In the genomic region with DNA sequence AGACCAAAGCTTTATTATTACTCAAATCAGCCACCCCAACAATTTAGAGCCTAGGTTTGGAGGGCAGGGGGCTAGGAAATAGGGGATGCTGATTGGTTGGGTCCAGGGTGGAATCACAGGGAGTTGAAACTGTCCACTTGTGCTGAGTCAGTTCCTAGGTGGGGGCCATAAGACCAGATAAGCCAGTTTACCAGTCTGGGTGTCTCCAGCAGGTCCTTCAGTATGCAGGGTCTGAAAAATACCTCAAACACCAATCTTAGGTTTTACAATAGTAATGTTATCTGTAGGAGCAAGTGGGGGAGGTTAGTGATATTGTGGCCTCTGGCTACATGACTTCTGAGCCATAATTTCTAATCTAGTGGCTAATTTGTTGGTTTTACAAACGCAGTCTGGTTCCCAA, we compare ENCODE assay signal across 18 cellular contexts.
"Had no signal": no experiment of that assay in that cellular context is flagged by ENCODE, and none has a peak within 500 bp of the region (broad histone marks: within the 10 kb centered on the region; RNA-seq: fewer than 3 reads in every experiment).

No MANE protein-coding gene starts in this region.

- H3K36me3 ChIP-seq: pancreas had no signal

- H3K9me3 Mint-ChIP-seq: activated naive CD4-positive, alpha-beta T cell treated with anti-CD3 and anti-CD28 coated beads for 36 hours; activated T-helper 1 cell treated with anti-CD3 and anti-CD28 coated beads, Interleukin-12 subunit alpha, Interleukin-12 subunit beta, Interleukin-2, Interleukin-4 antibody, amounts not matched to agents 30 ng/mL and 10 ng/mL and 1 ng/mL, durations not matched to agents 14 hours and 24 hours and 36 hours; brain; dendritic cell treated with granulocyte-macrophage colony-stimulating factor and Interleukin-4, amounts not matched to agents 40 ng/mL and 50 ng/mL, for 4 days; neural crest cell; T-helper 2 cell treated with Interferon-gamma antibody and Interleukin-4, amounts not matched to agents 5 μg/mL and 100 μg/mL, for 36 hours had no signal

- H3K4me1 ChIP-seq: foreskin keratinocyte had no signal

- H3K27me3 Mint-ChIP-seq: brain; dendritic cell treated with granulocyte-macrophage colony-stimulating factor and Interleukin-4, amounts not matched to agents 40 ng/mL and 50 ng/mL, for 4 days had no signal

- H3K27ac Mint-ChIP-seq: activated naive CD4-positive, alpha-beta T cell treated with anti-CD3 and anti-CD28 coated beads for 36 hours; activated T-helper 1 cell treated with anti-CD3 and anti-CD28 coated beads, Interleukin-12 subunit alpha, Interleukin-12 subunit beta, Interleukin-2, Interleukin-4 antibody, amounts not matched to agents 30 ng/mL and 10 ng/mL and 1 ng/mL, durations not matched to agents 14 hours and 24 hours and 36 hours; dendritic cell treated with granulocyte-macrophage colony-stimulating factor and Interleukin-4, amounts not matched to agents 40 ng/mL and 50 ng/mL, for 4 days; T-helper 2 cell treated with Interferon-gamma antibody and Interleukin-4, amounts not matched to agents 5 μg/mL and 100 μg/mL, for 36 hours had no signal

- H3K4me1 Mint-ChIP-seq: neural crest cell had no signal

- H3K9me3 ChIP-seq: pancreas, stomach had no signal

- H3K27me3 ChIP-seq: foreskin keratinocyte, pancreas, stomach had no signal

- DNase-seq: activated CD8-positive, alpha-beta memory T cell treated with anti-CD3 and anti-CD28 coated beads, Interleukin-2, amount 50 U/mL, for 48 hours; activated naive CD4-positive, alpha-beta T cell treated with anti-CD3 and anti-CD28 coated beads for 36 hours; amygdala; cerebellar nuclear complex; foreskin keratinocyte; mammary epithelial cell; pancreas; retina; stimulated activated CD4-positive, alpha-beta T cell treated with anti-CD3 and anti-CD28 coated beads, Interleukin-15, amount 100 ng/mL, for 24 hours; stimulated activated CD4-positive, alpha-beta T cell treated with anti-CD3 and anti-CD28 coated beads, Interleukin-4, amount 100 ng/mL, for 24 hours; stomach; SW 1271 had no signal

- ATAC-seq: activated CD4-positive, CD25-positive, alpha-beta regulatory T cell treated with anti-CD3 and anti-CD28 coated beads, Interleukin-2, amount 50 U/mL, for 24 hours; foreskin keratinocyte had no signal

- H3K27ac ChIP-seq: foreskin keratinocyte had no signal

- H3K4me3 Mint-ChIP-seq: activated naive CD4-positive, alpha-beta T cell treated with anti-CD3 and anti-CD28 coated beads for 36 hours; activated T-helper 1 cell treated with anti-CD3 and anti-CD28 coated beads, Interleukin-12 subunit alpha, Interleukin-12 subunit beta, Interleukin-2, Interleukin-4 antibody, amounts not matched to agents 30 ng/mL and 10 ng/mL and 1 ng/mL, durations not matched to agents 14 hours and 24 hours and 36 hours; brain; dendritic cell treated with granulocyte-macrophage colony-stimulating factor and Interleukin-4, amounts not matched to agents 40 ng/mL and 50 ng/mL, for 4 days; neural crest cell; T-helper 2 cell treated with Interferon-gamma antibody and Interleukin-4, amounts not matched to agents 5 μg/mL and 100 μg/mL, for 36 hours had no signal

- H3K4me3 ChIP-seq: pancreas, stomach had no signal
